ENCODE assay signal across 13 cellular contexts in genomic region chr5:154559398-154560276, GRCh38.
"Had no signal": no experiment of that assay in that cellular context is flagged by ENCODE, and none has a peak within 500 bp of the region (broad histone marks: within the 10 kb centered on the region; RNA-seq: fewer than 3 reads in every experiment).

No MANE protein-coding gene starts in this region.

- ATAC-seq: activated CD8-positive, alpha-beta memory T cell treated with anti-CD3 and anti-CD28 coated beads, Interleukin-2, amount 10 ng/mL, durations not matched to agents 7 days and 5 days; activated naive CD4-positive, alpha-beta T cell treated with anti-CD3 and anti-CD28 coated beads, Interleukin-2, amount 50 U/mL, for 72 hours; lower lobe of right lung; naive thymus-derived CD4-positive, alpha-beta T cell had no signal

- DNase-seq: activated CD4-positive, alpha-beta T cell treated with anti-CD3 and anti-CD28 coated beads for 1 hour; activated CD4-positive, alpha-beta T cell treated with anti-CD3 and anti-CD28 coated beads, Interleukin-2, amount 50 U/mL, for 48 hours; activated CD8-positive, alpha-beta memory T cell treated with anti-CD3 and anti-CD28 coated beads, Interleukin-2, amount 10 ng/mL, durations not matched to agents 7 days and 5 days; activated effector memory CD4-positive, alpha-beta T cell treated with anti-CD3 and anti-CD28 coated beads, Interleukin-2, amount 50 U/mL, for 16 hours; activated T-cell treated with anti-CD3 and anti-CD28 coated beads, Interleukin-2, amount 50 U/mL, for 4 hours; amniotic stem cell; lower lobe of right lung; midbrain; naive thymus-derived CD4-positive, alpha-beta T cell; posterior cingulate gyrus had no signal

- H3K27ac Mint-ChIP-seq: activated CD8-positive, alpha-beta memory T cell treated with anti-CD3 and anti-CD28 coated beads, Interleukin-2, amount 10 ng/mL, durations not matched to agents 7 days and 5 days; activated naive CD4-positive, alpha-beta T cell treated with anti-CD3 and anti-CD28 coated beads, Interleukin-2, amount 50 U/mL, for 72 hours; brain; naive thymus-derived CD4-positive, alpha-beta T cell had no signal

- H3K27ac ChIP-seq: lower lobe of right lung, tibial nerve had no signal

- H3K4me1 Mint-ChIP-seq: activated CD8-positive, alpha-beta memory T cell treated with anti-CD3 and anti-CD28 coated beads, Interleukin-2, amount 10 ng/mL, durations not matched to agents 7 days and 5 days had no signal

- H3K4me3 Mint-ChIP-seq: activated CD8-positive, alpha-beta memory T cell treated with anti-CD3 and anti-CD28 coated beads, Interleukin-2, amount 10 ng/mL, durations not matched to agents 7 days and 5 days; activated T-cell treated with anti-CD3 and anti-CD28 coated beads, Interleukin-2, amount 50 U/mL, for 4 hours; brain had no signal

- H3K36me3 ChIP-seq: lower lobe of right lung, tibial nerve had no signal

- H3K4me3 ChIP-seq: lower lobe of right lung, tibial nerve had no signal

- H3K9me3 ChIP-seq: lower lobe of right lung had no signal

- H3K36me3 Mint-ChIP-seq: activated CD8-positive, alpha-beta memory T cell treated with anti-CD3 and anti-CD28 coated beads, Interleukin-2, amount 10 ng/mL, durations not matched to agents 7 days and 5 days; activated naive CD4-positive, alpha-beta T cell treated with anti-CD3 and anti-CD28 coated beads, Interleukin-2, amount 50 U/mL, for 72 hours; brain; naive thymus-derived CD4-positive, alpha-beta T cell had no signal

- H3K27me3 ChIP-seq: tibial nerve had no signal

- H3K4me1 ChIP-seq: lower lobe of right lung, tibial nerve had no signal
